ENCODE assay signal across 19 cellular contexts in genomic region chr6:151999194-151999593, GRCh38.
DNase-seq lines count a peak whose midpoint lies in the region; ATAC-seq, FAIRE-seq and TF ChIP-seq lines count a peak whose summit lies in the region.
"Had no signal": no experiment of that assay in that cellular context is flagged by ENCODE, and none has a peak within 500 bp of the region (broad histone marks: within the 10 kb centered on the region; RNA-seq: fewer than 3 reads in every experiment).

No MANE protein-coding gene starts in this region.

- TF ChIP-seq EP300 in A549 (IDR thresholded peaks at IDR 0.05), result no peak

- H3K27ac ChIP-seq in A549 (no peak overlapping the region), keratinocyte (ENCODE audit: control insufficient read depth, insufficient read depth, low read length) (no peak overlapping the region), prostate gland (no peak overlapping the region), coronary artery (no peak overlapping the region), right atrium auricular region (no peak overlapping the region)
- H3K27ac ChIP-seq: C4-2B, Peyer's patch, WERI-Rb-1 had no signal

- H3K36me3 ChIP-seq in keratinocyte (ENCODE audit: control insufficient read depth in 2 of 2, extremely low read depth in 1 of 2, insufficient read depth in 2 of 2, low read length in 2 of 2), result no peaks in the 10 kb centered on the region
- H3K36me3 ChIP-seq in prostate gland, result no peaks in the 10 kb centered on the region
- no peaks in the 10 kb centered on the region for H3K36me3 ChIP-seq in right atrium auricular region
- H3K36me3 ChIP-seq: Peyer's patch, WERI-Rb-1 had no signal

- no peaks in the 10 kb centered on the region for H4K20me1 ChIP-seq in keratinocyte (ENCODE audit: control insufficient read depth, extremely low read depth, insufficient read depth, low read length)

- intact Hi-C loops in prostate gland (cut with DNase I), result no loop called here

- no peaks in the 10 kb centered on the region for H3K9me3 ChIP-seq in A549
- no peaks in the 10 kb centered on the region for H3K9me3 ChIP-seq in keratinocyte (ENCODE audit: control insufficient read depth, low read depth, low read length)
- no peaks in the 10 kb centered on the region for H3K9me3 ChIP-seq in prostate gland
- H3K9me3 ChIP-seq in right atrium auricular region, result no peaks in the 10 kb centered on the region
- H3K9me3 ChIP-seq: mucosa of descending colon, Peyer's patch had no signal

- no peak overlapping the region for H2AFZ ChIP-seq in keratinocyte (ENCODE audit: control insufficient read depth, low read length)

- no peak for TF ChIP-seq CTCF in A549 (IDR thresholded peaks at IDR 0.05)
- no peak for TF ChIP-seq CTCF in keratinocyte (optimal IDR thresholded peaks at IDR 0.05 in 1 of 3, IDR thresholded peaks at IDR 0.05 in 1 of 3, conservative IDR thresholded peaks at IDR 0.05 in 1 of 3; ENCODE audit: extremely low read depth in 1 of 3, insufficient read depth in 2 of 3, low read length in 3 of 3)
- TF ChIP-seq CTCF in prostate gland (IDR thresholded peaks at IDR 0.05), result no peak
- TF ChIP-seq CTCF in coronary artery (IDR thresholded peaks at IDR 0.05), result no peak
- no peak for TF ChIP-seq CTCF in right atrium auricular region (IDR thresholded peaks at IDR 0.05)

- TF ChIP-seq RAD21 in A549 (conservative IDR thresholded peaks at IDR 0.05 in 1 of 2, IDR thresholded peaks at IDR 0.05 in 1 of 2), result no peak

- no peak overlapping the region for H3K9ac ChIP-seq in keratinocyte (ENCODE audit: control insufficient read depth, extremely low read depth, insufficient read depth, low read length)

- H3K4me2 ChIP-seq in A549 (no peak overlapping the region), keratinocyte (ENCODE audit: control insufficient read depth, extremely low read depth, insufficient read depth, low read depth, low read length) (no peak overlapping the region)

- dilution Hi-C loops in keratinocyte (cut with MboI; ENCODE audit: extremely low pct_ligation_motif_present, low sequenced_read_pairs), result loop anchor here (10.0 kb wide), 1 partner anchor 76 kb away; no protein-coding TSS in a partner anchor

- CTCF ChIA-PET in A549 (lab: Yijun Ruan, JAX), result no interaction called here

- TF ChIP-seq POLR2A in A549 (IDR thresholded peaks at IDR 0.05; ENCODE audit: low read length) (no peak), prostate gland (IDR thresholded peaks at IDR 0.05) (no peak)

- H3K27me3 ChIP-seq in keratinocyte (ENCODE audit: control insufficient read depth, extremely low read depth, insufficient read depth, low read length), result no peaks in the 10 kb centered on the region
- no peaks in the 10 kb centered on the region for H3K27me3 ChIP-seq in prostate gland (replicated peaks; ENCODE audit: insufficient read depth)
- H3K27me3 ChIP-seq in right atrium auricular region, result no peaks in the 10 kb centered on the region
- H3K27me3 ChIP-seq: Peyer's patch had no signal

- no peaks in the 10 kb centered on the region for H3K79me2 ChIP-seq in keratinocyte (ENCODE audit: control insufficient read depth, insufficient read depth, low read length)

- DNase-seq in A549 (ENCODE audit: low read depth in 1 of 2, low spot score in 1 of 2) (no peak), LHCN-M2 (ENCODE audit: low read depth) (peak; percentile 30), dermis blood vessel endothelial cell (peak; percentile 10), keratinocyte (ENCODE audit: low read depth, low spot score) (no peak), prostate gland (ENCODE audit: low spot score) (no peak), coronary artery (ENCODE audit: low spot score) (no peak), right atrium auricular region (ENCODE audit: low spot score) (no peak)
- DNase-seq in activated naive CD4-positive, alpha-beta T cell (lab: John Stamatoyannopoulos, UW), result no peak
- DNase-seq: activated CD4-positive, alpha-beta T cell treated with anti-CD3 and anti-CD28 coated beads, Interleukin-2, amount 50 U/mL, for 1 hour; DMS153; mucosa of descending colon; NCI-H146; Peyer's patch; stimulated activated CD4-positive, alpha-beta T cell treated with anti-CD3 and anti-CD28 coated beads, Interleukin-4, amount 100 ng/mL, for 24 hours; WERI-Rb-1 had no signal

- H3K4me3 ChIP-seq in A549 (no peak overlapping the region), keratinocyte (ENCODE audit: control insufficient read depth in 2 of 3, extremely low read depth in 1 of 3, insufficient read depth in 2 of 3, low read depth in 1 of 3, low read length in 3 of 3) (no peak overlapping the region), prostate gland (no peak overlapping the region), coronary artery (no peak overlapping the region), right atrium auricular region (no peak overlapping the region)
- H3K4me3 ChIP-seq: mucosa of descending colon, Peyer's patch had no signal

- H3K4me1 ChIP-seq in A549, result no peaks in the 10 kb centered on the region
- peaks cover 12% of the 10 kb centered on the region for H3K4me1 ChIP-seq in keratinocyte (ENCODE audit: control insufficient read depth, extremely low read depth, insufficient read depth, low read length)
- H3K4me1 ChIP-seq in prostate gland (replicated peaks), result no peaks in the 10 kb centered on the region
- H3K4me1 ChIP-seq in right atrium auricular region, result no peaks in the 10 kb centered on the region
- H3K4me1 ChIP-seq: Peyer's patch had no signal

- WGBS in A549 (ENCODE audit: missing lambda C conversion rate), result 7% methylated on average over 1 of the region's 1 CpG
- WGBS in prostate gland, result 37% methylated on average over 1 of the region's 1 CpG

- FAIRE-seq in A549 (lab: Jason Lieb, UNC) (no peak), keratinocyte (lab: Jason Lieb, UNC) (peak; percentile 73)
- FAIRE-seq: A204.1, H54 had no signal

- ATAC-seq in A549, result no peak
- ATAC-seq: activated T-helper 17 cell treated with anti-CD3 and anti-CD28 coated beads, Interleukin-2, amount 50 U/mL, for 72 hours; mucosa of descending colon had no signal

- no peaks in the 10 kb centered on the region for H3K9me1 ChIP-seq in keratinocyte (ENCODE audit: control insufficient read depth, extremely low read depth, insufficient read depth, low read length)

- POLR2A ChIA-PET in A549 (lab: Yijun Ruan, JAX), result no interaction called here

TF ChIP-seq in A549, 52 proteins besides CTCF, POLR2A, EP300 and RAD21:
- TF ChIP-seq CHD2 (IDR thresholded peaks at IDR 0.05; ENCODE audit: low read length, partially characterized antibody) (no peak), FOSL2 (IDR thresholded peaks at IDR 0.05) (no peak), FOSL2 (CRISPR knock-in tag; IDR thresholded peaks at IDR 0.05) (peak; percentile 42; the same call in 1 of the 2 replicates)

Comparison
In these comparisons a context has a peak if more than half of its experiments do, and no peak if none do; other contexts are left out.
1. DNase-seq: peak in LHCN-M2 (single experiment) and dermis blood vessel endothelial cell (single experiment); none in A549 (0 of 2), keratinocyte (single experiment), prostate gland (single experiment), coronary artery (single experiment), right atrium auricular region (single experiment) and activated naive CD4-positive, alpha-beta T cell (0 of 4).